1 cellular context compared by ENCODE assay signal in the genomic region with DNA sequence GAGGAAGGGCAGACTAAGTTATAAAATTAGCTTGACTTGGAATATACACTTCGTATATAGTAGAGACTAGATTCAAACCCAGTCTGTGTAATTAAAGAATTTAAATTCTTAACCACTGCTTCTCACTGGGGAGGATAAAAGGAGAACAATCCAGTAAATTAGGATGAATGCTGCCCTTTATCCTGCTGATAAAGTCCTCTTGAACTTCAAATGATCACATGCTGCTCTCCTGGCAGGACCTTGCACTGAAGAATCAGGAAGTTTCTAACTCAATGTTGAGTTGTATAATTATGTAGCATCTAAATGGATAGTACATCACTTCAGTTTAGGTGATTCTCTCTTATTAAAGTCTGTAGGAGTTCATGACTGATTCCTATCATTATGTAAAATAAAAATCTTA.
TF ChIP-seq lines count a peak whose summit lies in the region.

No MANE protein-coding gene starts in this region.

TF ChIP-seq in GM23338, 12 proteins besides CTCF, POLR2A, EP300 and RAD21 (continued from another document):
- TF ChIP-seq NANOG (IDR thresholded peaks at IDR 0.05; ENCODE audit: borderline replicate concordance) (peak; percentile 81; the same call in 1 of the 2 replicates), EZH2 (IDR thresholded peaks at IDR 0.05; ENCODE audit: low read depth, unreplicated experiment) (no peak), JUNB (IDR thresholded peaks at IDR 0.05; ENCODE audit: unreplicated experiment) (no peak), CREB1 (CRISPR knock-in tag; IDR thresholded peaks at IDR 0.05; ENCODE audit: low read depth) (no peak)
- TF ChIP-seq, protein P1, sequence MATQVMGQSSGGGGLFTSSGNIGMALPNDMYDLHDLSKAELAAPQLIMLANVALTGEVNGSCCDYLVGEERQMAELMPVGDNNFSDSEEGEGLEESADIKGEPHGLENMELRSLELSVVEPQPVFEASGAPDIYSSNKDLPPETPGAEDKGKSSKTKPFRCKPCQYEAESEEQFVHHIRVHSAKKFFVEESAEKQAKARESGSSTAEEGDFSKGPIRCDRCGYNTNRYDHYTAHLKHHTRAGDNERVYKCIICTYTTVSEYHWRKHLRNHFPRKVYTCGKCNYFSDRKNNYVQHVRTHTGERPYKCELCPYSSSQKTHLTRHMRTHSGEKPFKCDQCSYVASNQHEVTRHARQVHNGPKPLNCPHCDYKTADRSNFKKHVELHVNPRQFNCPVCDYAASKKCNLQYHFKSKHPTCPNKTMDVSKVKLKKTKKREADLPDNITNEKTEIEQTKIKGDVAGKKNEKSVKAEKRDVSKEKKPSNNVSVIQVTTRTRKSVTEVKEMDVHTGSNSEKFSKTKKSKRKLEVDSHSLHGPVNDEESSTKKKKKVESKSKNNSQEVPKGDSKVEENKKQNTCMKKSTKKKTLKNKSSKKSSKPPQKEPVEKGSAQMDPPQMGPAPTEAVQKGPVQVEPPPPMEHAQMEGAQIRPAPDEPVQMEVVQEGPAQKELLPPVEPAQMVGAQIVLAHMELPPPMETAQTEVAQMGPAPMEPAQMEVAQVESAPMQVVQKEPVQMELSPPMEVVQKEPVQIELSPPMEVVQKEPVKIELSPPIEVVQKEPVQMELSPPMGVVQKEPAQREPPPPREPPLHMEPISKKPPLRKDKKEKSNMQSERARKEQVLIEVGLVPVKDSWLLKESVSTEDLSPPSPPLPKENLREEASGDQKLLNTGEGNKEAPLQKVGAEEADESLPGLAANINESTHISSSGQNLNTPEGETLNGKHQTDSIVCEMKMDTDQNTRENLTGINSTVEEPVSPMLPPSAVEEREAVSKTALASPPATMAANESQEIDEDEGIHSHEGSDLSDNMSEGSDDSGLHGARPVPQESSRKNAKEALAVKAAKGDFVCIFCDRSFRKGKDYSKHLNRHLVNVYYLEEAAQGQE (IDR thresholded peaks at IDR 0.05; ENCODE audit: unreplicated experiment) = no peak
